1 cellular context compared by ENCODE assay signal in the genomic region with DNA sequence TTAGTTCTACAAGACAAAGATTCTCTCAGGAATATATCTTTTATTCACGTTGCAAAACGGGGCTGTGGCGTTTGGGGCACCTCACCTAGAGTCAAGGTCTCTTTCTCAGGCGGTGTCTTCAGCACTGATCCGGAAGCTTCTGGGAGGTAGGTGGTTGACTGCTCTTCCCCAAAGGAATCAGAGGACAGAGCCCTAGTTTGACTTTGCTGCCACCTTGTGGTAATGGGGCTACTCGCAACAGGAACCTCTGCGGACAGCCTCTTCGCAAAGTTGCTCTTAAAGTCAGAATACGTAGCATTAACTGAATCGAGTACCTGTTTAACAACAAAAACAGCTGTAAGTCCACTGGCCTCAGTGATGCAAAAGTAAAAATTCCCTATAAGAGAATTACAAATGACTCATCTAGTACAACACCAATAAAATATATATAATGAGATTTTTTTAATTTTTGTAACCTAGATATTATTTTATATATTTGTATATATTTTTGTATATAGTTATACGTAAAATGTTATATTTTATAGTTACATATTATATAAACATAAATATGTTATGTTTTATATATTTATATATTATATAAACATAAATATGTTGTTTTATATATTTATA.
TF ChIP-seq lines count a peak whose summit lies in the region.

No MANE protein-coding gene starts in this region.

TF ChIP-seq in IMR-90, 13 proteins besides CTCF, POLR2A, EP300 and RAD21:
- TF ChIP-seq NFE2L2 (IDR thresholded peaks at IDR 0.05; ENCODE audit: low read depth, low read length) (no peak), SMC3 (IDR thresholded peaks at IDR 0.05; ENCODE audit: low read depth, low read length) (peak; percentile 99)
TF ChIP-seq in IMR-90: peak in this region for 1.
